8 cellular contexts compared by ENCODE assay signal in genomic region chr1:101288491-101288944, GRCh38. TPM values are rescaled to one million over a fixed set of nuclear protein-coding genes. Genes with fewer than 3 reads are reported as not detected.
DNase-seq lines count a peak whose midpoint lies in the region; ATAC-seq and TF ChIP-seq lines count a peak whose summit lies in the region.

No MANE protein-coding gene starts in this region.

- no peaks in the 10 kb centered on the region for H3K9me3 ChIP-seq in liver (ENCODE audit: control insufficient read depth in 4 of 4, low read length in 3 of 4)

- TF ChIP-seq CTCF in 22Rv1 (IDR thresholded peaks at IDR 0.05) = peak; percentile 89
- TF ChIP-seq CTCF in GM12874 (IDR thresholded peaks at IDR 0.05; ENCODE audit: insufficient read depth, low read depth, low read length) = peak; percentile 73
- peak; percentile 90 for TF ChIP-seq CTCF in coronary artery (IDR thresholded peaks at IDR 0.05)
- TF ChIP-seq CTCF in liver (IDR thresholded peaks at IDR 0.05; ENCODE audit: low read depth, low read length, missing input control) = peak; percentile 94

- peak; percentile 98 for TF ChIP-seq RAD21 in liver (IDR thresholded peaks at IDR 0.05)

- no peaks in the 10 kb centered on the region for H3K36me3 ChIP-seq in liver (ENCODE audit: control insufficient read depth in 4 of 4, insufficient read depth in 3 of 4, low read depth in 1 of 4, low read length in 3 of 4)

- H3K4me3 ChIP-seq in coronary artery = peak overlapping the region; percentile 38
- peak overlapping the region in 2 of 3 donors; percentile 14 to 20 for H3K4me3 ChIP-seq in liver (ENCODE audit: low read depth in 1 of 3, low read length in 3 of 3)

- H3K4me1 ChIP-seq in liver (ENCODE audit: control insufficient read depth in 4 of 4, insufficient read depth in 4 of 4, low read length in 3 of 4) = peaks cover 0 to 9% (median 1%) of the 10 kb centered on the region in 4 donors

- H3K9ac ChIP-seq in liver (ENCODE audit: low read depth in 1 of 2, low read length in 2 of 2) = no peak overlapping the region

- 14% methylated on average over 4 of the region's 4 CpGs for WGBS in liver

- H3K27ac ChIP-seq in 22Rv1 (no peak overlapping the region), coronary artery (no peak overlapping the region), liver (ENCODE audit: low read depth in 1 of 2, low read length in 2 of 2) (no peak overlapping the region)

- H3K27me3 ChIP-seq in liver (ENCODE audit: control insufficient read depth in 4 of 4, insufficient read depth in 4 of 4, low read length in 3 of 4) = no peaks in the 10 kb centered on the region

- DNase-seq in NCI-H2171 treated with DMSO at 0.1 percent for 48 hours (lab: John Stamatoyannopoulos, UW) = peak; percentile 73
- DNase-seq in activated CD4-positive, CD25-positive, alpha-beta regulatory T cell treated with anti-CD3 and anti-CD28 coated beads, Interleukin-2, amount 50 U/mL, for 72 hours = peak; percentile 50
- DNase-seq in coronary artery (ENCODE audit: low spot score) = no peak
- DNase-seq in stimulated activated CD8-positive, alpha-beta memory T cell treated with anti-CD3 and anti-CD28 coated beads, Interleukin-12 subunit alpha, Interleukin-12 subunit beta, amount 100 ng/mL, for 4 hours (ENCODE audit: low read depth) = peak; percentile 25

- peak; percentile 42 for ATAC-seq in HG02981 (IDR thresholded peaks at IDR 0.05; ENCODE audit: unreplicated experiment)

TF ChIP-seq in liver, 16 proteins besides CTCF, POLR2A, EP300 and RAD21:
- no peak for TF ChIP-seq NR2F2 (IDR thresholded peaks at IDR 0.05)
- TF ChIP-seq RXRA (IDR thresholded peaks at IDR 0.05) = no peak
- TF ChIP-seq YY1 (IDR thresholded peaks at IDR 0.05) = no peak
- TF ChIP-seq HNF4A (conservative IDR thresholded peaks at IDR 0.05) = peak; percentile 10 to 13
- TF ChIP-seq JUND (IDR thresholded peaks at IDR 0.05) = no peak

RNA-seq across cellular contexts. Expression of gene S1PR1, which starts 51.7 kb away (rescaled TPM):
- total RNA-seq in liver = 10 to 100 TPM; 12.7 to 13.9 TPM
- polyA plus RNA-seq in liver = 1 to 10 TPM; 7.8 to 9.4 TPM
